15 cellular contexts compared by ENCODE assay signal in genomic region chrX:13717697-13718483, GRCh38. TPM values are rescaled to one million over a fixed set of nuclear protein-coding genes. Genes with fewer than 3 reads are reported as not detected.
DNase-seq lines count a peak whose midpoint lies in the region; ATAC-seq and TF ChIP-seq lines count a peak whose summit lies in the region.
"Had no signal": no experiment of that assay in that cellular context is flagged by ENCODE, and none has a peak within 500 bp of the region (broad histone marks: within the 10 kb centered on the region; RNA-seq: fewer than 3 reads in every experiment).

No MANE protein-coding gene starts in this region.

- H3K4me1 Mint-ChIP-seq in activated T-cell treated with anti-CD3 and anti-CD28 coated beads, Interleukin-2, amount 50 U/mL, for 24 hours (ENCODE audit: low read depth), result peaks cover 44% of the 10 kb centered on the region
- peaks cover 3% of the 10 kb centered on the region for H3K4me1 Mint-ChIP-seq in activated T-cell treated with anti-CD3 and anti-CD28 coated beads, Interleukin-2, amount 50 U/mL, for 72 hours (ENCODE audit: low read depth)
- H3K4me1 Mint-ChIP-seq in mesothelial cell of epicardium (peaks cover 21% of the 10 kb centered on the region), type B pancreatic cell (ENCODE audit: unreplicated experiment) (no peaks in the 10 kb centered on the region)

- H3K9me3 Mint-ChIP-seq in activated T-cell treated with anti-CD3 and anti-CD28 coated beads, Interleukin-2, amount 50 U/mL, for 24 hours, result no peaks in the 10 kb centered on the region
- no peaks in the 10 kb centered on the region for H3K9me3 Mint-ChIP-seq in activated T-cell treated with anti-CD3 and anti-CD28 coated beads, Interleukin-2, amount 50 U/mL, for 72 hours
- H3K9me3 Mint-ChIP-seq in mesothelial cell of epicardium (peaks cover 13% of the 10 kb centered on the region), type B pancreatic cell (no peaks in the 10 kb centered on the region)
- H3K9me3 Mint-ChIP-seq: activated B cell treated with CpG ODN at 0.5 μM for 24 hours had no signal

- no peak overlapping the region for H3K27ac ChIP-seq in RWPE1
- H3K27ac ChIP-seq: parathyroid adenoma had no signal

- ATAC-seq in activated T-cell treated with anti-CD3 and anti-CD28 coated beads, Interleukin-2, amount 50 U/mL, for 72 hours (replicated peaks in 1 of 2), result no peak
- ATAC-seq in GM21526 (IDR thresholded peaks at IDR 0.05; ENCODE audit: low FRiP score, unreplicated experiment) (no peak), HG03196 (IDR thresholded peaks at IDR 0.05; ENCODE audit: unreplicated experiment) (no peak)

- POLR2A ChIA-PET in RWPE1 (lab: Yijun Ruan, JAX; ENCODE audit: low non-redundant PET), result no interaction called here

- no peak for DNase-seq in activated T-cell treated with anti-CD3 and anti-CD28 coated beads, Interleukin-2, amount 50 U/mL, for 24 hours
- no peak for DNase-seq in activated T-cell treated with anti-CD3 and anti-CD28 coated beads, Interleukin-2, amount 50 U/mL, for 72 hours
- DNase-seq in choroid plexus epithelial cell (ENCODE audit: low read depth) (peak; percentile 23), mesothelial cell of epicardium (ENCODE audit: low spot score in 2 of 2, unreplicated experiment in 2 of 2) (no peak), type B pancreatic cell (ENCODE audit: extremely low spot score, unreplicated experiment) (no peak), RWPE1 (ENCODE audit: low spot score) (no peak)
- DNase-seq: ACHN; activated B cell treated with CpG ODN at 0.5 μM for 24 hours; hippocampal formation; NCI-H1105; OCI-M1; stimulated activated CD8-positive, alpha-beta memory T cell treated with anti-CD3 and anti-CD28 coated beads, Interleukin-4, amount 100 ng/mL, for 48 hours had no signal

- CTCF ChIA-PET in RWPE1 (lab: Yijun Ruan, JAX), result no interaction called here

- no peak overlapping the region for H3K4me3 Mint-ChIP-seq in activated T-cell treated with anti-CD3 and anti-CD28 coated beads, Interleukin-2, amount 50 U/mL, for 24 hours
- no peak overlapping the region for H3K4me3 Mint-ChIP-seq in activated T-cell treated with anti-CD3 and anti-CD28 coated beads, Interleukin-2, amount 50 U/mL, for 72 hours
- no peak overlapping the region for H3K4me3 Mint-ChIP-seq in mesothelial cell of epicardium
- H3K4me3 Mint-ChIP-seq in type B pancreatic cell, result no peak overlapping the region
- H3K4me3 Mint-ChIP-seq: activated B cell treated with CpG ODN at 0.5 μM for 24 hours had no signal

- TF ChIP-seq CTCF in choroid plexus epithelial cell (conservative IDR thresholded peaks at IDR 0.05; ENCODE audit: low read depth, low read length) (no peak), mesothelial cell of epicardium (IDR thresholded peaks at IDR 0.05; ENCODE audit: unreplicated experiment) (no peak), type B pancreatic cell (conservative IDR thresholded peaks at IDR 0.05) (no peak), RWPE1 (conservative IDR thresholded peaks at IDR 0.05; ENCODE audit: low read depth) (no peak)

- H3K4me3 ChIP-seq in choroid plexus epithelial cell (ENCODE audit: low read depth, low read length), result no peak overlapping the region

- peaks cover 84% of the 10 kb centered on the region for H3K36me3 Mint-ChIP-seq in activated T-cell treated with anti-CD3 and anti-CD28 coated beads, Interleukin-2, amount 50 U/mL, for 24 hours (ENCODE audit: low read depth)
- H3K36me3 Mint-ChIP-seq in activated T-cell treated with anti-CD3 and anti-CD28 coated beads, Interleukin-2, amount 50 U/mL, for 72 hours (ENCODE audit: insufficient read depth in 2 of 2), result peaks cover 9 to 22% of the 10 kb centered on the region in 2 donors
- peaks cover 7% of the 10 kb centered on the region for H3K36me3 Mint-ChIP-seq in mesothelial cell of epicardium
- peaks cover 14% of the 10 kb centered on the region for H3K36me3 Mint-ChIP-seq in type B pancreatic cell

- peak overlapping the region; percentile 61 for H3K27ac Mint-ChIP-seq in activated T-cell treated with anti-CD3 and anti-CD28 coated beads, Interleukin-2, amount 50 U/mL, for 24 hours
- no peak overlapping the region for H3K27ac Mint-ChIP-seq in activated T-cell treated with anti-CD3 and anti-CD28 coated beads, Interleukin-2, amount 50 U/mL, for 72 hours
- peak overlapping the region; percentile 78 for H3K27ac Mint-ChIP-seq in mesothelial cell of epicardium
- H3K27ac Mint-ChIP-seq in type B pancreatic cell, result peak overlapping the region; percentile 68
- H3K27ac Mint-ChIP-seq: activated B cell treated with CpG ODN at 0.5 μM for 24 hours had no signal

- peaks cover 8% of the 10 kb centered on the region for H3K27me3 Mint-ChIP-seq in activated T-cell treated with anti-CD3 and anti-CD28 coated beads, Interleukin-2, amount 50 U/mL, for 24 hours
- H3K27me3 Mint-ChIP-seq in activated T-cell treated with anti-CD3 and anti-CD28 coated beads, Interleukin-2, amount 50 U/mL, for 72 hours (ENCODE audit: low read depth), result no peaks in the 10 kb centered on the region
- H3K27me3 Mint-ChIP-seq in mesothelial cell of epicardium (ENCODE audit: low read depth) (no peaks in the 10 kb centered on the region), type B pancreatic cell (no peaks in the 10 kb centered on the region)
- H3K27me3 Mint-ChIP-seq: activated B cell treated with CpG ODN at 0.5 μM for 24 hours had no signal

RNA-seq across cellular contexts. Expression of gene TRAPPC2, which starts 16.5 kb away (rescaled TPM):
- 10 to 100 TPM; 21.8 to 26.2 TPM for total RNA-seq in activated T-cell treated with anti-CD3 and anti-CD28 coated beads, Interleukin-2, amount 50 U/mL, for 72 hours
- total RNA-seq in mesothelial cell of epicardium, result 20.2 to 22.0 TPM (median 21.5 TPM) in 3 replicates
- 15.5 and 21.5 TPM in 2 replicates for total RNA-seq in type B pancreatic cell (ENCODE audit: low replicate concordance)

RNA-seq across cellular contexts. Expression of gene OFD1, which starts 16.7 kb away (rescaled TPM):
- total RNA-seq in activated T-cell treated with anti-CD3 and anti-CD28 coated beads, Interleukin-2, amount 50 U/mL, for 72 hours, result 10 to 100 TPM; 63.7 to 66.7 TPM
- total RNA-seq in mesothelial cell of epicardium (46.3 to 50.8 TPM (median 46.5 TPM) in 3 replicates), type B pancreatic cell (ENCODE audit: low replicate concordance) (37.7 and 42.3 TPM in 2 replicates)

RNA-seq across cellular contexts. Expression of gene RAB9A, which starts 29.0 kb away (rescaled TPM):
- 10 to 100 TPM; 56.0 to 71.6 TPM for total RNA-seq in activated T-cell treated with anti-CD3 and anti-CD28 coated beads, Interleukin-2, amount 50 U/mL, for 72 hours
- total RNA-seq in mesothelial cell of epicardium, result 18.6 to 21.0 TPM (median 20.6 TPM) in 3 replicates
- 26.4 and 43.3 TPM in 2 replicates for total RNA-seq in type B pancreatic cell (ENCODE audit: low replicate concordance)
